Comparison of ENCODE assay signal across 2 cellular contexts in the genomic region with DNA sequence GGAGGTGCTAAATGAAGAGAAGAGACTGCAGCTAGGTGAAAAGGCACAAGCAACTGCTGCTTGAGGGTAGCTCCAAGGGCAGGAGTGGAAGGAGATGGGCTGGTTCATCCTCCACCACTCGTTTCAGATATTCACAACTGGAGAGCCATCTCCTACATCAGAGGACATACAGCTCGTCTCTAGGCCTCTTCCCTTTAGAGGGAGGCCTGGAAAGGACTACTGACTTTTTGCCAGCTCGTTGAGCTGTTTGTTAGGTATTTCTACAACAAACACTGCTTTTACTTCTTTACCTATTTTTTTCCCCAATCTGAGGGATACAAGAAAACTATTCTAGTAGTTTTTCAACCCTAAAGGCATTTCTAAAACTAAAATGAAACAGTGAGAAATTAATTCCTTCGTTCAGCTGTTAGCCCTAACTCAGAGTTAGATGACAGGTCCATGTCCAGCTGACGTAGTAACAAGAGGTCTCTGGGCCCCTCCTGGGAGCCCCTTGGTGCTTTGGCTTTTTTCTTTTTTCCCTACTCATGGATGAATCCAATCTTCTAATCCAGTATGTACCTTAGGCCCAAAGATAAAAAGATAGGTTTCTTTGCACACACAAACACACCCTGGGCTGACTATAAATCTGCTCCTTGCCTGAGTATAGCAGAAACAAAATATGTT.
TF ChIP-seq lines count a peak whose summit lies in the region.

No MANE protein-coding gene starts in this region.

TF ChIP-seq in endothelial cell of umbilical vein, 7 proteins besides CTCF, POLR2A, EP300 and RAD21:
- TF ChIP-seq GATA2 (IDR thresholded peaks at IDR 0.05; ENCODE audit: insufficient read depth, insufficient read length, low read depth, low read length): no peak
- no peak for TF ChIP-seq FOS (IDR thresholded peaks at IDR 0.05; ENCODE audit: borderline replicate concordance, insufficient read depth, low read length)
- no peak for TF ChIP-seq MYC (IDR thresholded peaks at IDR 0.05; ENCODE audit: low read depth, low read length)
- TF ChIP-seq POLR2AphosphoS5 (IDR thresholded peaks at IDR 0.05; ENCODE audit: insufficient read depth, low read depth, low read length): no peak
- TF ChIP-seq JUN (IDR thresholded peaks at IDR 0.05; ENCODE audit: borderline replicate concordance, insufficient read depth, insufficient read length, low read depth): no peak
- no peak for TF ChIP-seq EZH2 (IDR thresholded peaks at IDR 0.05; ENCODE audit: borderline replicate concordance, low read depth, low read length, severe bottlenecking)
- TF ChIP-seq MAX (IDR thresholded peaks at IDR 0.05; ENCODE audit: insufficient read depth, insufficient read length): no peak
TF ChIP-seq in endothelial cell of umbilical vein: peak in this region for 0.

TF ChIP-seq in GM12891, 5 proteins besides CTCF, POLR2A, EP300 and RAD21:
- TF ChIP-seq SPI1 (IDR thresholded peaks at IDR 0.05; ENCODE audit: low read depth, low read length): no peak
- no peak for TF ChIP-seq POLR2AphosphoS5 (IDR thresholded peaks at IDR 0.05; ENCODE audit: low read depth, low read length)
- no peak for TF ChIP-seq TAF1 (IDR thresholded peaks at IDR 0.05; ENCODE audit: low read depth, low read length)
- no peak for TF ChIP-seq POU2F2 (IDR thresholded peaks at IDR 0.05; ENCODE audit: low read depth, low read length)
- TF ChIP-seq PAX5 (IDR thresholded peaks at IDR 0.05; ENCODE audit: insufficient read depth, low read length, severe bottlenecking): no peak
TF ChIP-seq in GM12891: peak in this region for 0.
